8 cellular contexts compared by ENCODE assay signal in the genomic region with DNA sequence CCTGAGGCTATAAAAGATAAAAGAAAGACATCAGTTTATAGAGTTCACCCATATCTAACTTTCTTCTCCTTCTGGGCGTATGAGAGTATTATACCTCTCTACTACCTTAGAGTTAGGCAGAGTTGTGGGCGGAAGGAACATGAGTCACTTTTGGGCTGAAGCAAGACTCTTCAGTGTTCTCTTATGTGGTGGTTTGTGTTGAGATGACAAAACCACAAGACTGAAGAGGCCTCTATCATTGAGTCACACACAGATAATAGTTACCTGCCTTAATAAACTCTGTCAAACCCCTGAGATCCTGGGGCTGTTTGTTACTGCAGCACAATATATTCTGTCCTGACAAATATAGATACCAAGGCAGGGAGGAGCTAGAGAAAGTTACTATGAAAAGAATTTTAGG.
DNase-seq lines count a peak whose midpoint lies in the region; ATAC-seq and TF ChIP-seq lines count a peak whose summit lies in the region.

No MANE protein-coding gene starts in this region.

- ATAC-seq in GM18858 (IDR thresholded peaks at IDR 0.05; ENCODE audit: unreplicated experiment) (peak; percentile 73), HG02763 (IDR thresholded peaks at IDR 0.05; ENCODE audit: unreplicated experiment) (peak; percentile 84), SK-N-SH treated with all-trans-retinoic acid at 6 μM for 48 hours (no peak)

- H3K27ac ChIP-seq in PC-9 = peak overlapping the region; percentile 48
- H3K27ac ChIP-seq in Karpas-422 (ENCODE audit: low read length) = no peak overlapping the region
- H3K27ac ChIP-seq in adrenal gland = peak overlapping the region in 1 of 5 donors; percentile 42

- TF ChIP-seq POLR2A in adrenal gland (IDR thresholded peaks at IDR 0.05) = no peak

- CTCF ChIA-PET in PC-9 (lab: Charles Lee) = no interaction called here

- intact Hi-C loops in PC-9 (cut with micrococcal nuclease; ENCODE audit: unreplicated experiment) (no loop called here), adrenal gland (cut with DNase I) (no loop called here)

- no peak overlapping the region for H3K4me3 ChIP-seq in PC-9
- H3K4me3 ChIP-seq in fibroblast of mammary gland (ENCODE audit: control insufficient read depth, low read depth, low read length) = no peak overlapping the region
- H3K4me3 ChIP-seq in Karpas-422 (ENCODE audit: low read length) = no peak overlapping the region
- H3K4me3 ChIP-seq in adrenal gland = no peak overlapping the region

- 79 to 94% (median 86%) methylated on average over 2 of the region's 2 CpGs for WGBS in adrenal gland, 4 donors

- no peaks in the 10 kb centered on the region for H4K20me1 ChIP-seq in PC-9 (ENCODE audit: insufficient read depth)
- no peaks in the 10 kb centered on the region for H4K20me1 ChIP-seq in Karpas-422 (ENCODE audit: insufficient read depth, low read depth, low read length)

- H2AFZ ChIP-seq in PC-9 (no peak overlapping the region), Karpas-422 (ENCODE audit: low read length) (no peak overlapping the region)

- no peak overlapping the region for H3K9ac ChIP-seq in Karpas-422 (ENCODE audit: low read length)

- H3K4me2 ChIP-seq in PC-9 (peak overlapping the region; percentile 12; the same call in 1 of the 2 replicates), Karpas-422 (ENCODE audit: low read depth, low read length, poor library complexity, severe bottlenecking) (no peak overlapping the region)

- peak in 1 of 2 experiments; percentile 72 for DNase-seq in PC-9
- DNase-seq in fibroblast of mammary gland (ENCODE audit: low read depth) = peak; percentile 83
- no peak for DNase-seq in Karpas-422
- no peak for DNase-seq in adrenal gland
- no peak for DNase-seq in GOT3 (lab: John Stamatoyannopoulos, UW)

- H3K9me2 ChIP-seq in PC-9 (ENCODE audit: insufficient read depth) (no peaks in the 10 kb centered on the region), Karpas-422 (replicated peaks; ENCODE audit: insufficient read depth, low read length) (no peaks in the 10 kb centered on the region)

- no peaks in the 10 kb centered on the region; the same call in 1 of the 2 replicates for H3K9me3 ChIP-seq in PC-9 (ENCODE audit: insufficient read depth, low read depth)
- no peaks in the 10 kb centered on the region for H3K9me3 ChIP-seq in Karpas-422 (ENCODE audit: low read length)
- H3K9me3 ChIP-seq in adrenal gland (replicated peaks in 1 of 3) = no peaks in the 10 kb centered on the region

- H3K36me3 ChIP-seq in PC-9 (ENCODE audit: low read depth) (no peaks in the 10 kb centered on the region; the same call in 1 of the 2 replicates), Karpas-422 (ENCODE audit: insufficient read depth, low read length) (no peaks in the 10 kb centered on the region), adrenal gland (replicated peaks in 1 of 2) (no peaks in the 10 kb centered on the region)

- peaks cover 25% of the 10 kb centered on the region for H3K4me1 ChIP-seq in PC-9 (replicated peaks; ENCODE audit: insufficient read depth)
- H3K4me1 ChIP-seq in Karpas-422 (ENCODE audit: low read length) = no peaks in the 10 kb centered on the region
- peaks cover 0 to 9% of the 10 kb centered on the region in 2 donors for H3K4me1 ChIP-seq in adrenal gland (replicated peaks in 1 of 2)

- POLR2A ChIA-PET in PC-9 (lab: Charles Lee; ENCODE audit: unreplicated experiment) = interaction anchor here (0.6 kb wide), 1 partner anchor 14 kb away, joined by 3 read pairs; no protein-coding TSS in a partner anchor

- H3K79me2 ChIP-seq in PC-9 (ENCODE audit: low read depth) (peaks cover 90% of the 10 kb centered on the region), Karpas-422 (ENCODE audit: low read length) (no peaks in the 10 kb centered on the region)

- TF ChIP-seq CTCF in PC-9 (conservative IDR thresholded peaks at IDR 0.05) (no peak), fibroblast of mammary gland (conservative IDR thresholded peaks at IDR 0.05; ENCODE audit: control insufficient read depth, insufficient read depth, low read depth, low read length) (no peak), adrenal gland (IDR thresholded peaks at IDR 0.05) (no peak)

- no TSS peak for BruUV-seq in PC-9 (replicated peaks; lab: Mats Ljungman, UMichigan)

- H3F3A ChIP-seq in PC-9 (ENCODE audit: insufficient read depth, low read depth) = peaks cover 9% of the 10 kb centered on the region

- no peaks in the 10 kb centered on the region for H3K27me3 ChIP-seq in PC-9 (ENCODE audit: insufficient read depth, low read depth)
- no peaks in the 10 kb centered on the region for H3K27me3 ChIP-seq in Karpas-422 (ENCODE audit: low read length)
- no peaks in the 10 kb centered on the region for H3K27me3 ChIP-seq in adrenal gland

TF ChIP-seq in SK-N-SH treated with all-trans-retinoic acid at 6 μM for 48 hours, 23 proteins besides CTCF, POLR2A, EP300 and RAD21:
- TF ChIP-seq ZNF8 (CRISPR knock-in tag; IDR thresholded peaks at IDR 0.05) (no peak), RARB (CRISPR knock-in tag; IDR thresholded peaks at IDR 0.05) (no peak)
TF ChIP-seq in SK-N-SH treated with all-trans-retinoic acid at 6 μM for 48 hours: peak in this region for 0.
